In the genomic region with DNA sequence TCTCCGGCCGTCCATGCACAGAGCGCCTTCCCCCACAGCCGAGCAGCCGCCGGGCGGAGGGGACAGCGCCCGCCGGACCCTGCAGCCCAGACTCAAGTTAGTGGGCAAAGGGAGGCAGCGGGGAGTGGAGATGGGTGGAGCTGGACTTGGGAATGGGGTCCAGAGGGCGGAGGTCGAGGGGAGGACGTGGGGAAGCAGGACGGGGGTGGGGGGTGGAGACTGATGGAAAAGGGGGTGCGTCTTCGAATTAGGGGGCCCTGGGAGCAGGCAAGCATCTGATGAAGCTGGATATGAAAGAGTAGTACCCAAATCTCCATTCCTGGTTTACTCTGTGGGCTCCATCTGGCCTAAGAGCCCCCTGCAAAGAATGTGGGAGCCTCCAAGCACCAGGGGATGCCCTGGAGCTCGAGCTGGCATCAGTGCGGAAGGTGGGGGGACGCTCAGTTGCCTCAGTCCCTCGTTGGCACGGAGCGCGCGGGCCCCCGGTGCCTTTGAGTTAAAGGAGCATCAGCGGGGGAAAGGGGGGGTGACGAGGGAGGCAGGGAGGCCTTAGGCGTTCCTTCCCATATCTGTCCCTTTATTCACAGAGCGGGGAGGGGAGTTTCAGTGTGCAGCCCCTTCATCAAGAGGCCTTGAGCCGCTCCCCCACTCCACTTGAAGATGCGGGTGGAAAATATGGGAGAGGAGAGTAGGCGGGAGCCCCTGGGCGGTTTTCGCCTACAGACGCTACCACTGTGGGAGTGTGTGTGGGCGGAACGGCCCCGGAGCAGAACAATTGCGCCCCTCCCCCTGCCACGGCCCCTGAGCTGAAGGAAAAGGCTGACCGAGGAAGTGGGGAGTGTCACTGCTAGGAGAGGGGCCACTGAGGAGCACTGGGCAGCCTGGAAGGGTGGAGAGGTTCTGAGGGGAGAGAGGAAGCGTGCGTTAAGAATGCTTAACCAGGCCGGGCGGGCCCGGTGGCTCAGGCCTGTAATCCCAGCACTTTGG, we compare ENCODE assay signal across 1 cellular context.
TF ChIP-seq lines count a peak whose summit lies in the region.

No MANE protein-coding gene starts in this region.

TF ChIP-seq in K562, 482 proteins besides CTCF, POLR2A, EP300 and RAD21 (continued from another document and continues in another):
- peak; percentile 61 for TF ChIP-seq CXXC5 (CRISPR knock-in tag; IDR thresholded peaks at IDR 0.05)
- TF ChIP-seq SUPT5H (IDR thresholded peaks at IDR 0.05), result peak; percentile 22; the same call in 1 of the 2 replicates
- TF ChIP-seq CREBBP (IDR thresholded peaks at IDR 0.05; ENCODE audit: low read depth, low read length), result no peak
- TF ChIP-seq ZFX (CRISPR knock-in tag; IDR thresholded peaks at IDR 0.05), result peak; percentile 63
- TF ChIP-seq ZBTB40 (IDR thresholded peaks at IDR 0.05), result peak; percentile 14; the same call in 1 of the 2 replicates
- TF ChIP-seq ZBTB40 (CRISPR knock-in tag; IDR thresholded peaks at IDR 0.05), result no peak
- 0 out of 2 replicates have a peak, but pooled peaks have one; percentile 17 for TF ChIP-seq JUND (IDR thresholded peaks at IDR 0.05; ENCODE audit: borderline replicate concordance, low read depth, low read length)
- no peak for TF ChIP-seq JUND (tag; IDR thresholded peaks at IDR 0.05; ENCODE audit: borderline replicate concordance, low read depth, low read length)
- TF ChIP-seq ATF7 (IDR thresholded peaks at IDR 0.05), result peak; percentile 54
- no peak for TF ChIP-seq SMARCA5 (IDR thresholded peaks at IDR 0.05)
- TF ChIP-seq SMARCE1 (IDR thresholded peaks at IDR 0.05), result peak; percentile 29; the same call in 1 of the 2 replicates
- TF ChIP-seq HNRNPLL (IDR thresholded peaks at IDR 0.05; ENCODE audit: low read depth, low read length, poor library complexity, severe bottlenecking), result peak; percentile 19
- TF ChIP-seq PRDM10 (IDR thresholded peaks at IDR 0.05; ENCODE audit: partially characterized antibody), result peak; percentile 86
- peak; percentile 29 for TF ChIP-seq SAP30 (IDR thresholded peaks at IDR 0.05; ENCODE audit: borderline replicate concordance, insufficient read depth, low read depth, low read length, poor library complexity, severe bottlenecking)
- TF ChIP-seq MTA3 (IDR thresholded peaks at IDR 0.05; ENCODE audit: borderline replicate concordance), result peak; percentile 8; the same call in 1 of the 2 replicates
- peak; percentile 38 to 50; a peak in 3 of 4 replicates for TF ChIP-seq NRF1 (conservative IDR thresholded peaks at IDR 0.05 in 1 of 2, IDR thresholded peaks at IDR 0.05 in 1 of 2)
- TF ChIP-seq ARID1B (IDR thresholded peaks at IDR 0.05), result peak; percentile 17; the same call in 1 of the 2 replicates
- TF ChIP-seq SPI1 (IDR thresholded peaks at IDR 0.05; ENCODE audit: borderline replicate concordance, low read depth, low read length), result 0 out of 2 replicates have a peak, but pooled peaks have one; percentile 14
- peak; percentile 17; the same call in 1 of the 2 replicates for TF ChIP-seq PHF8 (IDR thresholded peaks at IDR 0.05; ENCODE audit: borderline replicate concordance, low read length)
- peak; percentile 47; the same call in 1 of the 2 replicates for TF ChIP-seq POLR2G (IDR thresholded peaks at IDR 0.05; ENCODE audit: low read depth, low read length)
- TF ChIP-seq NKRF (IDR thresholded peaks at IDR 0.05; ENCODE audit: borderline replicate concordance), result peak; percentile 38
- TF ChIP-seq MAZ (CRISPR knock-in tag; conservative IDR thresholded peaks at IDR 0.05 in 1 of 2, IDR thresholded peaks at IDR 0.05 in 1 of 2), result peak; percentile 46 to 58; a peak in 3 of 4 replicates
- no peak for TF ChIP-seq U2AF1 (optimal IDR thresholded peaks at IDR 0.05; ENCODE audit: low read depth, low read length)
- no peak for TF ChIP-seq RREB1 (CRISPR knock-in tag; IDR thresholded peaks at IDR 0.05)
- TF ChIP-seq EP400 (IDR thresholded peaks at IDR 0.05), result no peak; the same call in none of the 2 replicates
- 0 out of 2 replicates have a peak, but pooled peaks have one; percentile 7 for TF ChIP-seq SP1 (CRISPR knock-in tag; IDR thresholded peaks at IDR 0.05)
- TF ChIP-seq PML (IDR thresholded peaks at IDR 0.05; ENCODE audit: low read length), result 0 out of 2 replicates have a peak, but pooled peaks have one; percentile 19
